Comparison of ENCODE assay signal across 8 cellular contexts in genomic region chr16:57186630-57187507, GRCh38. TPM values are rescaled to one million over a fixed set of nuclear protein-coding genes. Genes with fewer than 3 reads are reported as not detected.
DNase-seq lines count a peak whose midpoint lies in the region; ATAC-seq and TF ChIP-seq lines count a peak whose summit lies in the region.

No MANE protein-coding gene starts in this region.

- 1 to 2% methylated on average over 27 to 31 of the region's 31 CpGs for WGBS in GM23248 (ENCODE audit: low coverage in 1 of 2, low lambda C conversion rate in 2 of 2, missing lambda C conversion rate in 2 of 2), 2 experiments
- WGBS in iPS DF 6.9 (ENCODE audit: insufficient coverage, insufficient read length): no CpG with 5 or more reads among the region's 31 CpGs

- H3K27ac ChIP-seq in GM23248 (peak overlapping the region; percentile 88), ascending aorta (peak overlapping the region; percentile 95 to 96), iPS DF 6.9 (ENCODE audit: low read length) (no peak overlapping the region)

- no peak for ATAC-seq in GM21825 (IDR thresholded peaks at IDR 0.05; ENCODE audit: unreplicated experiment)
- no peak for ATAC-seq in HG03520 (IDR thresholded peaks at IDR 0.05; ENCODE audit: unreplicated experiment)

- H3K9me3 ChIP-seq in GM23248 (ENCODE audit: low read depth) (no peaks in the 10 kb centered on the region), ascending aorta (no peaks in the 10 kb centered on the region), iPS DF 6.9 (ENCODE audit: control insufficient read depth, insufficient read depth, low read length) (no peaks in the 10 kb centered on the region)

- DNase-seq in DMS53 (lab: John Stamatoyannopoulos, UW) (peak; percentile 77), GM23248 (peak; percentile 74), OCI-M1 (lab: John Stamatoyannopoulos, UW) (peak; percentile 47), ascending aorta (ENCODE audit: low spot score in 2 of 2) (no peak), iPS DF 6.9 (ENCODE audit: low read depth, low spot score) (no peak), skeletal muscle cell (ENCODE audit: low read depth) (no peak)

- H3K4me2 ChIP-seq in GM23248 (ENCODE audit: unreplicated experiment): peak overlapping the region; percentile 91

- peak overlapping the region; percentile 73 for H2AFZ ChIP-seq in GM23248

- peak overlapping the region; percentile 91 for H3K4me3 ChIP-seq in GM23248
- H3K4me3 ChIP-seq in ascending aorta: peak overlapping the region; percentile 78
- peak overlapping the region; percentile 73 for H3K4me3 ChIP-seq in iPS DF 6.9 (ENCODE audit: low read length)
- H3K4me3 ChIP-seq in skeletal muscle cell (ENCODE audit: low read depth, low read length): peak overlapping the region; percentile 93

- intact Hi-C loops in ascending aorta (cut with DNase I): loop anchor here (1.0 to 10.0 kb wide), 8 partner anchors 58 to 618 kb away; partner anchors contain the start of genes ARL2BP, CIAPIN1, COQ9 and CPNE2

- no peaks in the 10 kb centered on the region for H3K36me3 ChIP-seq in GM23248 (ENCODE audit: low read depth)
- H3K36me3 ChIP-seq in ascending aorta: no peaks in the 10 kb centered on the region
- no peaks in the 10 kb centered on the region for H3K36me3 ChIP-seq in iPS DF 6.9 (ENCODE audit: control insufficient read depth, insufficient read depth, low read length)

- peak overlapping the region; percentile 95 for H3K9ac ChIP-seq in GM23248

- TF ChIP-seq CTCF in ascending aorta (IDR thresholded peaks at IDR 0.05): no peak

- H3K79me2 ChIP-seq in GM23248 (ENCODE audit: insufficient read depth): peaks cover 95% of the 10 kb centered on the region

- H4K20me1 ChIP-seq in GM23248 (ENCODE audit: insufficient read depth): no peaks in the 10 kb centered on the region

- no peaks in the 10 kb centered on the region for H3K9me2 ChIP-seq in GM23248 (ENCODE audit: insufficient read depth)

- H3F3A ChIP-seq in GM23248 (ENCODE audit: insufficient read depth): peaks cover 37% of the 10 kb centered on the region

- no peaks in the 10 kb centered on the region for H3K27me3 ChIP-seq in GM23248 (replicated peaks; ENCODE audit: insufficient read depth)
- H3K27me3 ChIP-seq in ascending aorta: no peaks in the 10 kb centered on the region
- H3K27me3 ChIP-seq in iPS DF 6.9 (ENCODE audit: control insufficient read depth, insufficient read depth, low read length): no peaks in the 10 kb centered on the region

- in situ Hi-C loops in GM23248 (cut with MboI): no loop called here

- peaks cover 37% of the 10 kb centered on the region for H3K4me1 ChIP-seq in GM23248 (ENCODE audit: insufficient read depth)
- H3K4me1 ChIP-seq in ascending aorta: peaks cover 5 to 39% of the 10 kb centered on the region in 2 donors
- H3K4me1 ChIP-seq in iPS DF 6.9 (ENCODE audit: control insufficient read depth, insufficient read depth, low read length): peaks cover 2% of the 10 kb centered on the region; the same call in 1 of the 2 replicates

RNA-seq across cellular contexts. Expression of gene RSPRY1, which starts 0.7 kb away (rescaled TPM):
- 34.7 and 42.7 TPM in 2 replicates for total RNA-seq in GM23248 (2014; rRNA removed; shearing (Covaris generic))
- polyA plus RNA-seq in GM23248 (2016; fragmentation: Nextera tagmentation; extraction: Ambion mirVana): 39.1 and 43.9 TPM in 2 replicates
- 29.3 TPM for total RNA-seq in ascending aorta

RNA-seq across cellular contexts. Expression of gene PSME3IP1, which starts 1.0 kb away (rescaled TPM):
- 39.7 and 42.2 TPM in 2 replicates for total RNA-seq in GM23248 (2014; rRNA removed; shearing (Covaris generic))
- 58.9 and 67.7 TPM in 2 replicates for polyA plus RNA-seq in GM23248 (2016; fragmentation: Nextera tagmentation; extraction: Ambion mirVana)
- total RNA-seq in ascending aorta: 32.6 TPM

RNA-seq across cellular contexts. Expression of gene ARL2BP, which starts 58.2 kb away (rescaled TPM):
- 116 and 136 TPM in 2 replicates for total RNA-seq in GM23248 (2014; rRNA removed; shearing (Covaris generic))
- 111 and 114 TPM in 2 replicates for polyA plus RNA-seq in GM23248 (2016; fragmentation: Nextera tagmentation; extraction: Ambion mirVana)
- total RNA-seq in ascending aorta: 44.1 TPM

Comparison
In these comparisons a context has a peak if more than half of its experiments do, and no peak if none do; other contexts are left out.
1. DNase-seq: peak in DMS53 (single experiment), GM23248 (single experiment) and OCI-M1 (single experiment); none in ascending aorta (0 of 2), iPS DF 6.9 (single experiment) and skeletal muscle cell (single experiment).
2. Peak in every context shown above with its lines, with median percentiles within 50 percentile points of each other: H3K4me3 ChIP-seq.